8 cellular contexts compared by ENCODE assay signal in genomic region chr7:519429-519973, GRCh38. TPM values are rescaled to one million over a fixed set of nuclear protein-coding genes. Genes with fewer than 3 reads are reported as not detected.
DNase-seq lines count a peak whose midpoint lies in the region; ATAC-seq and TF ChIP-seq lines count a peak whose summit lies in the region.

Gene PDGFA, minus strand, starts transcription at chr7:519846. Its CDS starts 845 bp downstream, at chr7:519001.

- H3K36me3 Mint-ChIP-seq in CD4-positive, alpha-beta memory T cell, result no peaks in the 10 kb centered on the region

- H3K4me3 ChIP-seq in CD4-positive, alpha-beta memory T cell (ENCODE audit: low read length in 2 of 2), result no peak within 1 kb of the TSS
- H3K4me3 ChIP-seq in HEK293 (ENCODE audit: low read depth, low read length) (peak within 1 kb of the TSS; percentile 63), WERI-Rb-1 (ENCODE audit: low read depth, low read length) (peak within 1 kb of the TSS; percentile 57), esophagus (ENCODE audit: low read depth in 1 of 2, low read length in 2 of 2) (peak within 1 kb of the TSS; percentile 58 to 69), mucosa of stomach (ENCODE audit: low read length) (peak within 1 kb of the TSS; percentile 69)

- no peaks in the 10 kb centered on the region for H3K36me3 ChIP-seq in CD4-positive, alpha-beta memory T cell (ENCODE audit: insufficient read depth, low read length)
- H3K36me3 ChIP-seq in HEK293 (ENCODE audit: control insufficient read depth in 2 of 2, insufficient read depth in 1 of 2, low read length in 2 of 2), result no peaks in the 10 kb centered on the region
- H3K36me3 ChIP-seq in WERI-Rb-1, result no peaks in the 10 kb centered on the region
- H3K36me3 ChIP-seq in esophagus (ENCODE audit: control insufficient read depth in 2 of 2, insufficient read depth in 2 of 2, low read length in 1 of 2), result no peaks in the 10 kb centered on the region
- H3K36me3 ChIP-seq in mucosa of stomach (ENCODE audit: control insufficient read depth, insufficient read depth, low read length), result no peaks in the 10 kb centered on the region

- intact Hi-C loops in CD4-positive, alpha-beta memory T cell (cut with micrococcal nuclease), result loop anchor here (5.0 kb wide), 1 partner anchor 187 kb away; no protein-coding TSS in a partner anchor

- H3K9me3 Mint-ChIP-seq in CD4-positive, alpha-beta memory T cell, result no peaks in the 10 kb centered on the region

- peaks cover 8% of the 10 kb centered on the region for H3K27me3 ChIP-seq in CD4-positive, alpha-beta memory T cell (ENCODE audit: insufficient read depth, low read length)
- peaks cover 68% of the 10 kb centered on the region for H3K27me3 ChIP-seq in WERI-Rb-1 (ENCODE audit: insufficient read depth, low read depth, severe bottlenecking)
- no peaks in the 10 kb centered on the region for H3K27me3 ChIP-seq in esophagus (ENCODE audit: control insufficient read depth in 1 of 2, insufficient read depth in 2 of 2, low read length in 2 of 2)
- H3K27me3 ChIP-seq in mucosa of stomach (ENCODE audit: control insufficient read depth, insufficient read depth, low read length), result peaks cover 47% of the 10 kb centered on the region

- no peaks in the 10 kb centered on the region for H3K9me3 ChIP-seq in CD4-positive, alpha-beta memory T cell (ENCODE audit: control insufficient read depth in 1 of 2, low read length in 2 of 2)
- H3K9me3 ChIP-seq in HEK293 (ENCODE audit: control insufficient read depth, insufficient read depth, low read depth, low read length), result no peaks in the 10 kb centered on the region
- H3K9me3 ChIP-seq in WERI-Rb-1 (ENCODE audit: severe bottlenecking), result no peaks in the 10 kb centered on the region
- H3K9me3 ChIP-seq in esophagus (ENCODE audit: control insufficient read depth in 2 of 2, insufficient read depth in 1 of 2, low read depth in 1 of 2, low read length in 1 of 2), result peaks cover 0 to 3% of the 10 kb centered on the region in 2 donors
- no peaks in the 10 kb centered on the region for H3K9me3 ChIP-seq in mucosa of stomach (ENCODE audit: control insufficient read depth, low read length)

- H3K4me1 ChIP-seq in CD4-positive, alpha-beta memory T cell (ENCODE audit: insufficient read depth, low read length), result peaks cover 25% of the 10 kb centered on the region
- H3K4me1 ChIP-seq in HEK293 (ENCODE audit: control insufficient read depth, insufficient read depth, low read length) (peaks cover 6% of the 10 kb centered on the region; the same call in 1 of the 2 replicates), esophagus (ENCODE audit: control insufficient read depth in 2 of 2, insufficient read depth in 2 of 2, low read length in 1 of 2) (peaks cover 6 to 12% of the 10 kb centered on the region in 2 donors), mucosa of stomach (ENCODE audit: control insufficient read depth, insufficient read depth, low read length) (peaks cover 50% of the 10 kb centered on the region)

- ATAC-seq in HG03354 (IDR thresholded peaks at IDR 0.05; ENCODE audit: poor library complexity, severe bottlenecking, unreplicated experiment) (no peak), GM21717 (IDR thresholded peaks at IDR 0.05; ENCODE audit: unreplicated experiment) (no peak)

- H3K27ac ChIP-seq in CD4-positive, alpha-beta memory T cell (ENCODE audit: low read depth, low read length), result no peak within 1 kb of the TSS
- peak within 1 kb of the TSS; percentile 83 for H3K27ac ChIP-seq in HEK293 (ENCODE audit: extremely low read depth, low read depth, low read length)
- H3K27ac ChIP-seq in WERI-Rb-1, result no peak within 1 kb of the TSS
- peak within 1 kb of the TSS; percentile 86 to 90 for H3K27ac ChIP-seq in esophagus (ENCODE audit: low read depth in 2 of 2, low read length in 1 of 2)

- H3K4me3 Mint-ChIP-seq in CD4-positive, alpha-beta memory T cell, result peak within 1 kb of the TSS; percentile 57 to 87 (median 74)

- no peak for TF ChIP-seq CTCF in HEK293 (tag by site-specific recombination; IDR thresholded peaks at IDR 0.05)
- TF ChIP-seq CTCF in WERI-Rb-1 (IDR thresholded peaks at IDR 0.05; ENCODE audit: low read depth, low read length), result no peak

- peaks cover 17 to 24% of the 10 kb centered on the region in 2 donors for H3K27me3 Mint-ChIP-seq in CD4-positive, alpha-beta memory T cell

- H3K27ac Mint-ChIP-seq in CD4-positive, alpha-beta memory T cell, result no peak within 1 kb of the TSS

- H3K4me1 Mint-ChIP-seq in CD4-positive, alpha-beta memory T cell, result peaks cover 8 to 22% (median 11%) of the 10 kb centered on the region in 4 donors

- CTCF ChIA-PET in CD4-positive, alpha-beta memory T cell (lab: Charles Lee; ENCODE audit: partially characterized antibody), result no interaction called here
- CTCF ChIA-PET in HEK293 (lab: Yijun Ruan, JAX), result no interaction called here

- WGBS in esophagus, 2 donors, result 0 to 1% methylated on average over 28 to 90 of the region's 93 CpGs

- H3K9ac ChIP-seq in mucosa of stomach (ENCODE audit: low read length), result peak within 1 kb of the TSS; percentile 88

- peak in 1 of 5 donors; percentile 4 for DNase-seq in CD4-positive, alpha-beta memory T cell
- DNase-seq in WERI-Rb-1 (no peak), ureter (ENCODE audit: low spot score) (no peak)

- POLR2A ChIA-PET in CD4-positive, alpha-beta memory T cell (lab: Charles Lee; ENCODE audit: partially characterized antibody), result interaction anchor here (1.6 kb wide), 1 partner anchor 157 kb away, joined by 5 read pairs; no protein-coding TSS in a partner anchor
- POLR2A ChIA-PET in HEK293 (lab: Yijun Ruan, JAX), result interaction anchor here (1.0 kb wide), 1 partner anchor 19 kb away, joined by 5 read pairs; no protein-coding TSS in a partner anchor

TF ChIP-seq in HEK293, 187 proteins besides CTCF, POLR2A, EP300 and RAD21 (continues in another document):
- TF ChIP-seq REPIN1 (tag by site-specific recombination; IDR thresholded peaks at IDR 0.05; ENCODE audit: low read depth), result no peak
- no peak for TF ChIP-seq YY1 (tag by site-specific recombination; IDR thresholded peaks at IDR 0.05)
- no peak for TF ChIP-seq ZBTB20 (tag by site-specific recombination; IDR thresholded peaks at IDR 0.05)
- TF ChIP-seq KLF16 (tag by site-specific recombination; IDR thresholded peaks at IDR 0.05), result no peak
- no peak for TF ChIP-seq ZNF366 (tag by site-specific recombination; conservative IDR thresholded peaks at IDR 0.05)
- no peak for TF ChIP-seq SCRT1 (tag by site-specific recombination; IDR thresholded peaks at IDR 0.05; ENCODE audit: borderline replicate concordance)
- no peak for TF ChIP-seq PRDM2 (tag by site-specific recombination; IDR thresholded peaks at IDR 0.05; ENCODE audit: borderline replicate concordance)
- no peak for TF ChIP-seq HOXD13 (CRISPR knock-in tag; IDR thresholded peaks at IDR 0.05; ENCODE audit: borderline replicate concordance)
- no peak for TF ChIP-seq BCL11B (tag by site-specific recombination; IDR thresholded peaks at IDR 0.05; ENCODE audit: low read depth)

RNA-seq across cellular contexts. Expression of gene PDGFA, which starts in this region (rescaled TPM):
- total RNA-seq in CD4-positive, alpha-beta memory T cell, result under 1 TPM in 1 of 2 experiments, not detected in 1; 0.20 TPM
- not detected for polyA plus RNA-seq in CD4-positive, alpha-beta memory T cell
- polyA plus RNA-seq in esophagus, result 1 to 10 TPM; 5.5 to 6.1 TPM
- total RNA-seq in ureter, result 31.5 TPM

Comparison
In these comparisons a context has a peak if more than half of its experiments do, and no peak if none do; other contexts are left out.
1. RNA of gene PDGFA (total RNA-seq): 31.5 TPM in ureter (single experiment); 0.20 TPM in CD4-positive, alpha-beta memory T cell; every median in the first group is over 10 times any median in the second.
2. RNA of gene PDGFA (polyA plus RNA-seq): 5.5 to 6.1 TPM in esophagus; not detected in CD4-positive, alpha-beta memory T cell; every median in the first group is over 4 times any median in the second.
3. H3K27ac ChIP-seq: peak in HEK293 (single experiment) and esophagus (2 of 2); none in CD4-positive, alpha-beta memory T cell (single experiment) and WERI-Rb-1 (single experiment).
4. H3K4me3 ChIP-seq: peak in HEK293 (single experiment), WERI-Rb-1 (single experiment), esophagus (2 of 2) and mucosa of stomach (single experiment); none in CD4-positive, alpha-beta memory T cell (0 of 2).